ENCODE assay signal across 1 cellular context in the genomic region with DNA sequence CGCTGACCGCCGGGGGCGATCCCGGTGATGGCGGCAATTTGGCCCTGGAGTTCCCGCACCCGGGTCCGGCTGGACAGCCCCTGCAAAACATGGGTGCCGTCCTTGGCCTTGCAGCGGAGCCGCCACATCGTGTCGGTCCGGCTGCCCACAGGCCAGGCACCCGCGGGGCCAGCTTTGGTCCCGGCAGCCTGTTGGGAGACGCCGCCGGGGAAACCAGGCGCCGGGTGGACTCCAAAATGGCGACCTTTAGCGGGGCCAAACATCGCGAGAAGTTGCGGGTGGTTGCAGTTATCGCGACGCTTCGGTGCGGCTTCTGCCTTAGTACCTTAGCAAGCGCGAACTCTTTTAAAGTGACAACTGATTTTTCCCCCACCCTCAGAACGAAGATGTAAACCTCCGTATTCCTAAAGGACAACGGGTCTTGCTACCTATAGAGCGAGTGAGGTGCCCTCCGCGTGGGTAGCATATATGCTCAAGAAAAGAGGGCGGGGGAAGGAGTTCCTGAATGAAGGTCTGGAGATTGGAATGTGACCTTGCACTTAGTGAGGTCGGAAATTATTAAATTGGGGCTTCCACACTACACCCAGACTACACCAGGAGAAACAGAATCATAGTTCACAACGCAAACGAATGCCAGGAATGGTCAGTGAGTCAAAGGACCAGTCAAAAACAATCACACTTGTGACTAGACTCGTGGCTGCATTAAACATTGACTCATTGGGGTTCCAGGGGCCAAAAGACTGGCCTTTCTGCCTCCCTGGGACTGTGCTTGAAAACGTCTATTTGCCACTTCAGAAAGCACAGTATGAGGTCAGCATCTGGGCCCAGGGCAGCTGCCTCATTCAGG.
TF ChIP-seq lines count a peak whose summit lies in the region.

Gene YOD1 (minus strand): TSS at position 441 of the 847 bp plus-strand sequence. CDS start 178 bp downstream, at position 263.

TF ChIP-seq in HepG2, 621 proteins besides CTCF, POLR2A, EP300 and RAD21 (continued from another document and continues in another):
- TF ChIP-seq, protein P1, sequence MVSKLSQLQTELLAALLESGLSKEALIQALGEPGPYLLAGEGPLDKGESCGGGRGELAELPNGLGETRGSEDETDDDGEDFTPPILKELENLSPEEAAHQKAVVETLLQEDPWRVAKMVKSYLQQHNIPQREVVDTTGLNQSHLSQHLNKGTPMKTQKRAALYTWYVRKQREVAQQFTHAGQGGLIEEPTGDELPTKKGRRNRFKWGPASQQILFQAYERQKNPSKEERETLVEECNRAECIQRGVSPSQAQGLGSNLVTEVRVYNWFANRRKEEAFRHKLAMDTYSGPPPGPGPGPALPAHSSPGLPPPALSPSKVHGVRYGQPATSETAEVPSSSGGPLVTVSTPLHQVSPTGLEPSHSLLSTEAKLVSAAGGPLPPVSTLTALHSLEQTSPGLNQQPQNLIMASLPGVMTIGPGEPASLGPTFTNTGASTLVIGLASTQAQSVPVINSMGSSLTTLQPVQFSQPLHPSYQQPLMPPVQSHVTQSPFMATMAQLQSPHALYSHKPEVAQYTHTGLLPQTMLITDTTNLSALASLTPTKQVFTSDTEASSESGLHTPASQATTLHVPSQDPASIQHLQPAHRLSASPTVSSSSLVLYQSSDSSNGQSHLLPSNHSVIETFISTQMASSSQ (IDR thresholded peaks at IDR 0.05; ENCODE audit: low read depth), result no peak
- TF ChIP-seq, protein P1 (CRISPR knock-in tag; IDR thresholded peaks at IDR 0.05; ENCODE audit: borderline replicate concordance), result peak; percentile 46; the same call in 1 of the 2 replicates
- TF ChIP-seq ZNF292 (CRISPR knock-in tag; IDR thresholded peaks at IDR 0.05; ENCODE audit: borderline replicate concordance, low read depth) (no peak), ZEB1 (IDR thresholded peaks at IDR 0.05; ENCODE audit: insufficient replicate concordance, low read depth) (no peak), BCLAF1 (IDR thresholded peaks at IDR 0.05) (no peak), GPN1 (CRISPR knock-in tag; IDR thresholded peaks at IDR 0.05; ENCODE audit: borderline replicate concordance) (no peak), ZNF564 (CRISPR knock-in tag; IDR thresholded peaks at IDR 0.05) (peak; percentile 57; the same call in 1 of the 2 replicates), PRDM10 (CRISPR knock-in tag; IDR thresholded peaks at IDR 0.05; ENCODE audit: low read depth) (0 out of 2 replicates have a peak, but pooled peaks have one; percentile 49), ZNF616 (CRISPR knock-in tag; IDR thresholded peaks at IDR 0.05; ENCODE audit: low read depth) (no peak), SAFB2 (CRISPR knock-in tag; IDR thresholded peaks at IDR 0.05; ENCODE audit: borderline replicate concordance, low read depth) (peak; percentile 74; the same call in 1 of the 2 replicates), ZMYM4 (CRISPR knock-in tag; IDR thresholded peaks at IDR 0.05) (peak; percentile 95), TBL1XR1 (IDR thresholded peaks at IDR 0.05; ENCODE audit: borderline replicate concordance, low read length, partially characterized antibody) (no peak), ZNF550 (CRISPR knock-in tag; IDR thresholded peaks at IDR 0.05; ENCODE audit: borderline replicate concordance) (no peak), ZNF577 (CRISPR knock-in tag; IDR thresholded peaks at IDR 0.05; ENCODE audit: borderline replicate concordance, low read depth) (no peak)
- TF ChIP-seq, protein P2, sequence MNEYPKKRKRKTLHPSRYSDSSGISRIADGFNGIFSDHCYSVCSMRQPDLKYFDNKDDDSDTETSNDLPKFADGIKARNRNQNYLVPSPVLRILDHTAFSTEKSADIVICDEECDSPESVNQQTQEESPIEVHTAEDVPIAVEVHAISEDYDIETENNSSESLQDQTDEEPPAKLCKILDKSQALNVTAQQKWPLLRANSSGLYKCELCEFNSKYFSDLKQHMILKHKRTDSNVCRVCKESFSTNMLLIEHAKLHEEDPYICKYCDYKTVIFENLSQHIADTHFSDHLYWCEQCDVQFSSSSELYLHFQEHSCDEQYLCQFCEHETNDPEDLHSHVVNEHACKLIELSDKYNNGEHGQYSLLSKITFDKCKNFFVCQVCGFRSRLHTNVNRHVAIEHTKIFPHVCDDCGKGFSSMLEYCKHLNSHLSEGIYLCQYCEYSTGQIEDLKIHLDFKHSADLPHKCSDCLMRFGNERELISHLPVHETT (CRISPR knock-in tag; conservative IDR thresholded peaks at IDR 0.05), result no peak
- TF ChIP-seq, protein P3, sequence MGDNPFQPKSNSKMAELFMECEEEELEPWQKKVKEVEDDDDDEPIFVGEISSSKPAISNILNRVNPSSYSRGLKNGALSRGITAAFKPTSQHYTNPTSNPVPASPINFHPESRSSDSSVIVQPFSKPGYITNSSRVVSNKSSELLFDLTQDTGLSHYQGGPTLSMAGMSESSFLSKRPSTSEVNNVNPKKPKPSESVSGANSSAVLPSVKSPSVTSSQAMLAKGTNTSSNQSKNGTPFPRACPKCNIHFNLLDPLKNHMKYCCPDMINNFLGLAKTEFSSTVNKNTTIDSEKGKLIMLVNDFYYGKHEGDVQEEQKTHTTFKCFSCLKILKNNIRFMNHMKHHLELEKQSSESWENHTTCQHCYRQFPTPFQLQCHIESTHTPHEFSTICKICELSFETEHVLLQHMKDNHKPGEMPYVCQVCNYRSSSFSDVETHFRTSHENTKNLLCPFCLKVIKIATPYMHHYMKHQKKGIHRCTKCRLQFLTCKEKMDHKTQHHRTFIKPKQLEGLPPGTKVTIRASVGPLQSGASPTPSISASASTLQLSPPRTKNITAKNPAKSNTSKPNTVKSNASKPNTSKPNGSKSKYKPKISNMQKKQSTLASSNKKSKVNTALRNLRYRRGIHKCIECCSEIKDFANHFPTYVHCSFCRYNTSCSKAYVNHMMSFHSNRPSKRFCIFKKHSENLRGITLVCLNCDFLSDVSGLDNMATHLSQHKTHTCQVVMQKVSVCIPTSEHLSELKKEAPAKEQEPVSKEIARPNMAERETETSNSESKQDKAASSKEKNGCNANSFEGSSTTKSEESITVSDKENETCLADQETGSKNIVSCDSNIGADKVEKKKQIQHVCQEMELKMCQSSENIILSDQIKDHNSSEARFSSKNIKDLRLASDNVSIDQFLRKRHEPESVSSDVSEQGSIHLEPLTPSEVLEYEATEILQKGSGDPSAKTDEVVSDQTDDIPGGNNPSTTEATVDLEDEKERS (CRISPR knock-in tag; IDR thresholded peaks at IDR 0.05), result no peak
- TF ChIP-seq, protein P4, sequence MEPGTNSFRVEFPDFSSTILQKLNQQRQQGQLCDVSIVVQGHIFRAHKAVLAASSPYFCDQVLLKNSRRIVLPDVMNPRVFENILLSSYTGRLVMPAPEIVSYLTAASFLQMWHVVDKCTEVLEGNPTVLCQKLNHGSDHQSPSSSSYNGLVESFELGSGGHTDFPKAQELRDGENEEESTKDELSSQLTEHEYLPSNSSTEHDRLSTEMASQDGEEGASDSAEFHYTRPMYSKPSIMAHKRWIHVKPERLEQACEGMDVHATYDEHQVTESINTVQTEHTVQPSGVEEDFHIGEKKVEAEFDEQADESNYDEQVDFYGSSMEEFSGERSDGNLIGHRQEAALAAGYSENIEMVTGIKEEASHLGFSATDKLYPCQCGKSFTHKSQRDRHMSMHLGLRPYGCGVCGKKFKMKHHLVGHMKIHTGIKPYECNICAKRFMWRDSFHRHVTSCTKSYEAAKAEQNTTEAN (CRISPR knock-in tag; conservative IDR thresholded peaks at IDR 0.05), result no peak
- TF ChIP-seq, protein P5, sequence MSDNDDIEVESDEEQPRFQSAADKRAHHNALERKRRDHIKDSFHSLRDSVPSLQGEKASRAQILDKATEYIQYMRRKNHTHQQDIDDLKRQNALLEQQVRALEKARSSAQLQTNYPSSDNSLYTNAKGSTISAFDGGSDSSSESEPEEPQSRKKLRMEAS (IDR thresholded peaks at IDR 0.05), result peak; percentile 57
- TF ChIP-seq, protein P6, sequence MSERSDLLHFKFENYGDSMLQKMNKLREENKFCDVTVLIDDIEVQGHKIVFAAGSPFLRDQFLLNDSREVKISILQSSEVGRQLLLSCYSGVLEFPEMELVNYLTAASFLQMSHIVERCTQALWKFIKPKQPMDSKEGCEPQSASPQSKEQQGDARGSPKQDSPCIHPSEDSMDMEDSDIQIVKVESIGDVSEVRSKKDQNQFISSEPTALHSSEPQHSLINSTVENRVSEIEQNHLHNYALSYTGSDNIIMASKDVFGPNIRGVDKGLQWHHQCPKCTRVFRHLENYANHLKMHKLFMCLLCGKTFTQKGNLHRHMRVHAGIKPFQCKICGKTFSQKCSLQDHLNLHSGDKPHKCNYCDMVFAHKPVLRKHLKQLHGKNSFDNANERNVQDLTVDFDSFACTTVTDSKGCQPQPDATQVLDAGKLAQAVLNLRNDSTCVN (CRISPR knock-in tag; IDR thresholded peaks at IDR 0.05; ENCODE audit: borderline replicate concordance), result no peak; the same call in 1 of the 2 replicates
